ENCODE assay signal across 7 cellular contexts in genomic region chr11:89893245-89893644, GRCh38. TPM values are rescaled to one million over a fixed set of nuclear protein-coding genes. Genes with fewer than 3 reads are reported as not detected.
"Had no signal": no experiment of that assay in that cellular context is flagged by ENCODE, and none has a peak within 500 bp of the region (broad histone marks: within the 10 kb centered on the region; RNA-seq: fewer than 3 reads in every experiment).

No MANE protein-coding gene starts in this region.

RNA-seq across cellular contexts. Expression of gene TRIM64B, which starts 15.0 kb away (rescaled TPM):
- total RNA-seq: GM23248, GM23338, H1, H4, H7, H9, HFFc6 had no signal
- polyA plus RNA-seq: GM23248, GM23338, H1 had no signal

RNA-seq across cellular contexts. Expression of gene TRIM49D1, which starts 28.8 kb away (rescaled TPM):
- total RNA-seq: GM23248, H1, H4, H7, H9, HFFc6 had no signal
- polyA plus RNA-seq: GM23248, GM23338, H1 had no signal

RNA-seq across cellular contexts. Expression of gene TRIM49D2, which starts 30.6 kb away (rescaled TPM):
- total RNA-seq: GM23248, GM23338, H1, H4, H7, H9, HFFc6 had no signal
- polyA plus RNA-seq: GM23248, GM23338, H1 had no signal
